9 cellular contexts compared by ENCODE assay signal in the genomic region with DNA sequence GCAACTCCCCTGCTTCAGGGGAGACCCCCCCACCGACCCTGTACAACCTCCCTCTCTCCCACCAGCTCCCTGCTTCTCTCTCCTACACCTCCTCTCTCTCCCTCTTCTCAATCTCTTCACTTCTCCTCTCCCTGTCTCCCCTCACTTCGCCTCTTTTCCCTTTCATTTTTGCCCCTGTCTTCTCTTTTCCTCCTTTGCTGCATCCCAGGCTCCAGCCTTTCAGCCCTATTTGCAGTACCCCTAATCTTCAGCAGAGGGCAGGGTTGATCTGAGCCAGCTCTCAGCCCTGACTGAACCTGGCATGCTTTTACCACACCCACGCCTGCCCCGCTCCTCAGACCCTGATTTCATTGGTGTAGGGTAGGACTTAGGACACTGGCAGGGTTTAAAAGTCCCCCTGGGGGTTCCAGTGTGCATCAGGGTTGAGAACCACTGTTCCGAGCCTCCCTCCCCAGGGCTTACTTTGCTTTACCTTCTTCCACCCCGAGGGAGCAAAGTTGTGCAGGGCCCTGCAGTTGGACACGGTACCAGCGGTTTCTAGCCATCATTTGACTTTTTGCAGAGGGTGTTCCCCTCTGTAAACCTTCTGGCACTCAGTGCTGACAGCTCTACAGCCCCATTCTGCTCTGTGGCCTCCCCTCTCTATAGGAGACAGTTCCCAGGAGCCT.
DNase-seq lines count a peak whose midpoint lies in the region; ATAC-seq and TF ChIP-seq lines count a peak whose summit lies in the region.
"Had no signal": no experiment of that assay in that cellular context is flagged by ENCODE, and none has a peak within 500 bp of the region (broad histone marks: within the 10 kb centered on the region; RNA-seq: fewer than 3 reads in every experiment).

No MANE protein-coding gene starts in this region.

- H4K20me1 ChIP-seq in GM23338 (replicated peaks; ENCODE audit: insufficient read depth) (no peaks in the 10 kb centered on the region), OCI-LY1 (ENCODE audit: insufficient read depth, low read length) (no peaks in the 10 kb centered on the region)

- H3K4me2 ChIP-seq in GM23338 (no peak overlapping the region), OCI-LY1 (ENCODE audit: low read length) (no peak overlapping the region), neuronal stem cell (ENCODE audit: insufficient read depth, low read length, poor library complexity, severe bottlenecking) (no peak overlapping the region)

- no peak overlapping the region for H3K23ac ChIP-seq in neuronal stem cell (ENCODE audit: low read depth, low read length, poor library complexity)

- H3K27ac Mint-ChIP-seq in CD4-positive, CD25-positive, alpha-beta regulatory T cell = no peak overlapping the region
- H3K27ac Mint-ChIP-seq in GM23338 = no peak overlapping the region

- peak; percentile 14 to 39 (median 36) for DNase-seq in CD4-positive, CD25-positive, alpha-beta regulatory T cell
- DNase-seq in GM23338 (ENCODE audit: low spot score) = peak; percentile 79
- peak; percentile 38 for DNase-seq in activated T-cell treated with anti-CD3 and anti-CD28 coated beads for 48 hours (ENCODE audit: low read depth)
- peak; percentile 41 for DNase-seq in fibroblast of mammary gland (ENCODE audit: low read depth)
- peak; percentile 61 for DNase-seq in neuronal stem cell (ENCODE audit: low spot score)
- DNase-seq in upper lobe of left lung = peak in 1 of 2 donors; percentile 49

- TF ChIP-seq POLR2A in upper lobe of left lung (IDR thresholded peaks at IDR 0.05) = no peak

- H3K9me3 ChIP-seq in CD4-positive, CD25-positive, alpha-beta regulatory T cell (ENCODE audit: control insufficient read depth in 2 of 2, low read length in 2 of 2) = no peaks in the 10 kb centered on the region
- H3K9me3 ChIP-seq in OCI-LY1 (ENCODE audit: low read length) = no peaks in the 10 kb centered on the region
- no peaks in the 10 kb centered on the region for H3K9me3 ChIP-seq in neuronal stem cell (replicated peaks in 1 of 2; ENCODE audit: control insufficient read depth in 2 of 2, insufficient read depth in 1 of 2, low read depth in 1 of 2, low read length in 2 of 2)
- no peaks in the 10 kb centered on the region for H3K9me3 ChIP-seq in upper lobe of left lung

- no peaks in the 10 kb centered on the region for H3K9me3 Mint-ChIP-seq in CD4-positive, CD25-positive, alpha-beta regulatory T cell
- no peaks in the 10 kb centered on the region for H3K9me3 Mint-ChIP-seq in GM23338

- H2AFZ ChIP-seq in GM23338 (no peak overlapping the region), OCI-LY1 (ENCODE audit: low read length) (no peak overlapping the region), neuronal stem cell (ENCODE audit: low read length) (no peak overlapping the region)

- H3F3A ChIP-seq in GM23338 (replicated peaks; ENCODE audit: low read depth) (no peaks in the 10 kb centered on the region), OCI-LY1 (ENCODE audit: insufficient read depth, low read length) (no peaks in the 10 kb centered on the region)

- no peaks in the 10 kb centered on the region for H3K79me1 ChIP-seq in neuronal stem cell (ENCODE audit: low read depth, low read length)

- H3K36me3 ChIP-seq in CD4-positive, CD25-positive, alpha-beta regulatory T cell (ENCODE audit: control insufficient read depth, insufficient read depth, low read length) = no peaks in the 10 kb centered on the region
- H3K36me3 ChIP-seq in GM23338 (ENCODE audit: insufficient read depth) (no peaks in the 10 kb centered on the region), OCI-LY1 (ENCODE audit: insufficient read depth, low read length) (no peaks in the 10 kb centered on the region), neuronal stem cell (replicated peaks in 1 of 2; ENCODE audit: control insufficient read depth in 2 of 2, insufficient read depth in 2 of 2, low read length in 2 of 2) (no peaks in the 10 kb centered on the region), upper lobe of left lung (no peaks in the 10 kb centered on the region)

- H3K27me3 ChIP-seq in CD4-positive, CD25-positive, alpha-beta regulatory T cell (ENCODE audit: control insufficient read depth, insufficient read depth, low read length) = no peaks in the 10 kb centered on the region
- H3K27me3 ChIP-seq in GM23338 (ENCODE audit: insufficient read depth) = no peaks in the 10 kb centered on the region
- H3K27me3 ChIP-seq in OCI-LY1 (ENCODE audit: insufficient read depth, low read length) = peaks cover 5% of the 10 kb centered on the region; the same call in 1 of the 2 replicates
- H3K27me3 ChIP-seq in neuronal stem cell (ENCODE audit: control insufficient read depth in 3 of 3, insufficient read depth in 3 of 3, low read depth in 1 of 3, low read length in 3 of 3) = no peaks in the 10 kb centered on the region
- H3K27me3 ChIP-seq in upper lobe of left lung = no peaks in the 10 kb centered on the region

- no peak for TF ChIP-seq EP300 in upper lobe of left lung (IDR thresholded peaks at IDR 0.05)

- TF ChIP-seq CTCF in GM23338 (conservative IDR thresholded peaks at IDR 0.05; ENCODE audit: low read depth in 2 of 2) (peak; percentile 78 to 82), OCI-LY1 (IDR thresholded peaks at IDR 0.05; ENCODE audit: low read length) (peak; percentile 84), fibroblast of mammary gland (conservative IDR thresholded peaks at IDR 0.05; ENCODE audit: control insufficient read depth, insufficient read depth, low read depth, low read length) (peak; percentile 83), upper lobe of left lung (IDR thresholded peaks at IDR 0.05) (peak; percentile 64 to 77 (median 73))

- no peak overlapping the region for H3K4me3 ChIP-seq in CD4-positive, CD25-positive, alpha-beta regulatory T cell (ENCODE audit: low read depth, low read length)
- H3K4me3 ChIP-seq in GM23338 (no peak overlapping the region), OCI-LY1 (ENCODE audit: low read depth, low read length, poor library complexity, severe bottlenecking) (no peak overlapping the region), fibroblast of mammary gland (ENCODE audit: control insufficient read depth, low read depth, low read length) (no peak overlapping the region), neuronal stem cell (ENCODE audit: low read length in 2 of 2) (no peak overlapping the region), upper lobe of left lung (no peak overlapping the region)
- H3K4me3 ChIP-seq: SK-N-MC had no signal

- no peak overlapping the region for H3K27ac ChIP-seq in CD4-positive, CD25-positive, alpha-beta regulatory T cell (ENCODE audit: insufficient read depth, low read length, poor library complexity, severe bottlenecking)
- H3K27ac ChIP-seq in GM23338 (ENCODE audit: low read depth) (no peak overlapping the region), OCI-LY1 (ENCODE audit: low read depth, low read length, poor library complexity, severe bottlenecking) (no peak overlapping the region), neuronal stem cell (replicated peaks; ENCODE audit: low read length) (no peak overlapping the region), upper lobe of left lung (no peak overlapping the region)
- H3K27ac ChIP-seq: SK-N-MC had no signal

- H3K4me3 Mint-ChIP-seq in CD4-positive, CD25-positive, alpha-beta regulatory T cell = no peak overlapping the region
- no peak overlapping the region for H3K4me3 Mint-ChIP-seq in GM23338

- H2BK15ac ChIP-seq in neuronal stem cell (ENCODE audit: low read length) = no peak overlapping the region

- no peak overlapping the region for H3K14ac ChIP-seq in neuronal stem cell (ENCODE audit: low read length)

- H2AK5ac ChIP-seq in neuronal stem cell (ENCODE audit: low read depth, low read length) = no peak overlapping the region

- no peak overlapping the region for H3K4ac ChIP-seq in neuronal stem cell (ENCODE audit: low read length)

- no CpG with 5 or more reads among the region's 8 CpGs for WGBS in neuronal stem cell (ENCODE audit: extremely low coverage in 2 of 2, insufficient read length in 2 of 2, insufficient replicate concordance in 1 of 2), 2 donors
- WGBS in upper lobe of left lung, 2 donors = 49% methylated on average over 8 of the region's 8 CpGs

- H3K79me2 ChIP-seq in GM23338 (replicated peaks; ENCODE audit: insufficient read depth) (no peaks in the 10 kb centered on the region), OCI-LY1 (ENCODE audit: insufficient read depth, low read length) (no peaks in the 10 kb centered on the region)

- H3K36me3 Mint-ChIP-seq in CD4-positive, CD25-positive, alpha-beta regulatory T cell = no peaks in the 10 kb centered on the region
- H3K36me3 Mint-ChIP-seq in GM23338 (ENCODE audit: low read depth) = no peaks in the 10 kb centered on the region

- H3K9me2 ChIP-seq in GM23338 (ENCODE audit: insufficient read depth) (no peaks in the 10 kb centered on the region), OCI-LY1 (ENCODE audit: low read depth, low read length) (no peaks in the 10 kb centered on the region)

- no peaks in the 10 kb centered on the region for H3K4me1 ChIP-seq in CD4-positive, CD25-positive, alpha-beta regulatory T cell (ENCODE audit: control insufficient read depth, insufficient read depth, low read length, poor library complexity, severe bottlenecking)
- H3K4me1 ChIP-seq in GM23338 (ENCODE audit: insufficient read depth) (no peaks in the 10 kb centered on the region), OCI-LY1 (ENCODE audit: insufficient read depth, low read length, severe bottlenecking) (no peaks in the 10 kb centered on the region), neuronal stem cell (ENCODE audit: control insufficient read depth in 2 of 2, insufficient read depth in 1 of 2, low read depth in 1 of 2, low read length in 2 of 2) (no peaks in the 10 kb centered on the region), upper lobe of left lung (no peaks in the 10 kb centered on the region)

- H3K4me1 Mint-ChIP-seq in CD4-positive, CD25-positive, alpha-beta regulatory T cell = no peaks in the 10 kb centered on the region
- H3K4me1 Mint-ChIP-seq in GM23338 = no peaks in the 10 kb centered on the region

- H3K9ac ChIP-seq in OCI-LY1 (ENCODE audit: low read length) (no peak overlapping the region), neuronal stem cell (ENCODE audit: low read depth, low read length, poor library complexity) (no peak overlapping the region)

- ATAC-seq in CD4-positive, CD25-positive, alpha-beta regulatory T cell (ENCODE audit: low read depth in 2 of 2) = peak; percentile 29 to 33
- ATAC-seq in GM23338 (peak; percentile 91), upper lobe of left lung (ENCODE audit: low FRiP score in 2 of 2) (peak in 1 of 2 donors; percentile 75), HG03108 (IDR thresholded peaks at IDR 0.05; ENCODE audit: unreplicated experiment) (no peak)

- no peak overlapping the region for H2BK120ac ChIP-seq in neuronal stem cell (ENCODE audit: low read depth, low read length)

- H3K27me3 Mint-ChIP-seq in CD4-positive, CD25-positive, alpha-beta regulatory T cell = peaks cover 13% of the 10 kb centered on the region
- H3K27me3 Mint-ChIP-seq in GM23338 (ENCODE audit: insufficient read depth, low read depth, poor library complexity) = peaks cover 10% of the 10 kb centered on the region

- no peak overlapping the region for H2BK5ac ChIP-seq in neuronal stem cell (ENCODE audit: low read length)

- no peak overlapping the region for H4K91ac ChIP-seq in neuronal stem cell (ENCODE audit: low read depth, low read length, poor library complexity)

- no peak overlapping the region for H2BK12ac ChIP-seq in neuronal stem cell (ENCODE audit: low read length)

- H3K18ac ChIP-seq in neuronal stem cell (ENCODE audit: low read length) = no peak overlapping the region

- H4K8ac ChIP-seq in neuronal stem cell (ENCODE audit: low read depth, low read length) = no peak overlapping the region
